Comparison of ENCODE assay signal across 1 cellular context in genomic region chr15:35648941-35649340, GRCh38.
TF ChIP-seq lines count a peak whose summit lies in the region.

No MANE protein-coding gene starts in this region.

TF ChIP-seq in GM23338, 12 proteins besides CTCF, POLR2A, EP300 and RAD21 (continued from another document):
- TF ChIP-seq ZNF462 (CRISPR knock-in tag; IDR thresholded peaks at IDR 0.05) (no peak), EZH2phosphoT487 (IDR thresholded peaks at IDR 0.05; ENCODE audit: unreplicated experiment) (no peak), EZH2 (IDR thresholded peaks at IDR 0.05; ENCODE audit: low read depth, unreplicated experiment) (no peak), CREB1 (CRISPR knock-in tag; IDR thresholded peaks at IDR 0.05; ENCODE audit: low read depth) (no peak), STAT1 (IDR thresholded peaks at IDR 0.05; ENCODE audit: unreplicated experiment) (no peak), ETS1 (IDR thresholded peaks at IDR 0.05) (no peak)
